ENCODE assay signal across 1 cellular context in genomic region chr6:150549007-150549406, GRCh38.
TF ChIP-seq lines count a peak whose summit lies in the region.

No MANE protein-coding gene starts in this region.

TF ChIP-seq in WTC11, 78 proteins besides CTCF, POLR2A, EP300 and RAD21 (continued from another document):
- TF ChIP-seq, protein P1, sequence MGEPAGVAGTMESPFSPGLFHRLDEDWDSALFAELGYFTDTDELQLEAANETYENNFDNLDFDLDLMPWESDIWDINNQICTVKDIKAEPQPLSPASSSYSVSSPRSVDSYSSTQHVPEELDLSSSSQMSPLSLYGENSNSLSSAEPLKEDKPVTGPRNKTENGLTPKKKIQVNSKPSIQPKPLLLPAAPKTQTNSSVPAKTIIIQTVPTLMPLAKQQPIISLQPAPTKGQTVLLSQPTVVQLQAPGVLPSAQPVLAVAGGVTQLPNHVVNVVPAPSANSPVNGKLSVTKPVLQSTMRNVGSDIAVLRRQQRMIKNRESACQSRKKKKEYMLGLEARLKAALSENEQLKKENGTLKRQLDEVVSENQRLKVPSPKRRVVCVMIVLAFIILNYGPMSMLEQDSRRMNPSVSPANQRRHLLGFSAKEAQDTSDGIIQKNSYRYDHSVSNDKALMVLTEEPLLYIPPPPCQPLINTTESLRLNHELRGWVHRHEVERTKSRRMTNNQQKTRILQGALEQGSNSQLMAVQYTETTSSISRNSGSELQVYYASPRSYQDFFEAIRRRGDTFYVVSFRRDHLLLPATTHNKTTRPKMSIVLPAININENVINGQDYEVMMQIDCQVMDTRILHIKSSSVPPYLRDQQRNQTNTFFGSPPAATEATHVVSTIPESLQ (CRISPR knock-in tag; IDR thresholded peaks at IDR 0.05) = no peak
- no peak for TF ChIP-seq TCF7 (CRISPR knock-in tag; IDR thresholded peaks at IDR 0.05; ENCODE audit: low read depth)
- TF ChIP-seq ZNF416 (CRISPR knock-in tag; IDR thresholded peaks at IDR 0.05) = no peak
